In the genomic region with DNA sequence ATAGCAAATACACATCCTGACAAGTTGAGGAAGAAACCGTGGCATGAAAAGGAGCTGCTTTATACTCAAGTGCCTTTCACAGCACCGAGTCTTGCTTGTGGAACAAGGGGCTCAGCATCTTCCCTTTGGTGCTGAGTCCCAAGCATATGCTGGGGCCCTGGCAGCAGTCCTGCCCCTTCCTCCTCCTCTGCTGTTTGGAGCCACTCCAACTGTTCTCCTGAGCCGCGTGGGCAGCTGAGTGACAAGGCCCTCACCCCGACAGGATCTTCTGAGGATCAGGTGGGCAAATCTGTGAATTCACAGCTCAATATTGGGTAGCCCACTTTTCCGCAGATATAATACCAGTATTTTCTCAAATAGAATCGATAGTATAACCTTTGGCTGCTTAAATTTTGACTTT, we compare ENCODE assay signal across 30 cellular contexts. TPM values are rescaled to one million over a fixed set of nuclear protein-coding genes. Genes with fewer than 3 reads are reported as not detected.
"Had no signal": no experiment of that assay in that cellular context is flagged by ENCODE, and none has a peak within 500 bp of the region (broad histone marks: within the 10 kb centered on the region; RNA-seq: fewer than 3 reads in every experiment).

No MANE protein-coding gene starts in this region.

- H3K9me3 ChIP-seq: colonic mucosa, gastrocnemius medialis, heart left ventricle, left lung, mucosa of descending colon, prostate gland, thoracic aorta, tibial nerve, upper lobe of right lung, uterus had no signal

- H3K36me3 Mint-ChIP-seq: mesothelial cell of epicardium; natural killer cell treated with Interleukin-12 subunit alpha and Interleukin-12 subunit beta and Interleukin-15 and Interleukin-18, amount 100 ng/mL, for 72 hours; stimulated activated naive B cell treated with anti-CD40 and anti-IgM and Interleukin-4, amounts not matched to agents 10 μg/mL and 1 μg/mL and 100 μg/mL, for 72 hours had no signal

- H3K27ac ChIP-seq: colonic mucosa, epithelial cell of prostate, gastrocnemius medialis, heart left ventricle, hepatocyte, left lung, prostate gland, skin epidermis, spleen, thoracic aorta, tibial nerve, upper lobe of right lung, uterus had no signal

- DNase-seq: colonic mucosa; effector CD8-positive, alpha-beta T cell; endodermal cell; foreskin fibroblast; gastrocnemius medialis; heart left ventricle; left cardiac atrium; left lung; mesenchymal stem cell; mucosa of descending colon; naive B cell; right cardiac atrium; stimulated activated naive B cell treated with anti-CD40 and anti-IgM and Interleukin-4, amounts not matched to agents 10 μg/mL and 1 μg/mL and 100 μg/mL, for 72 hours; upper lobe of right lung had no signal

- ATAC-seq: esophagus mucosa; gastrocnemius medialis; heart left ventricle; left cardiac atrium; left lung; mucosa of descending colon; right cardiac atrium; stimulated activated naive B cell treated with anti-CD40 and anti-IgM and Interleukin-4, amounts not matched to agents 10 μg/mL and 1 μg/mL and 100 μg/mL, for 72 hours; upper lobe of right lung had no signal

- H3K4me3 ChIP-seq: colonic mucosa, gastrocnemius medialis, heart left ventricle, hepatocyte, left lung, mucosa of descending colon, prostate gland, skin epidermis, spleen, thoracic aorta, tibial nerve, upper lobe of right lung, uterus had no signal

- H3K4me2 ChIP-seq: hepatocyte had no signal

- H3K27ac Mint-ChIP-seq: dendritic cell treated with granulocyte-macrophage colony-stimulating factor and Interleukin-4, amounts not matched to agents 40 ng/mL and 50 ng/mL, for 4 days; endodermal cell; mesothelial cell of epicardium; naive B cell; natural killer cell treated with Interleukin-12 subunit alpha and Interleukin-12 subunit beta and Interleukin-15 and Interleukin-18, amount 100 ng/mL, for 72 hours; stimulated activated naive B cell treated with anti-CD40 and anti-IgM and Interleukin-4, amounts not matched to agents 10 μg/mL and 1 μg/mL and 100 μg/mL, for 72 hours; stimulated activated naive CD8-positive, alpha-beta T cell treated with anti-CD3 and anti-CD28 coated beads, Interleukin-15, Interleukin-2, amounts not matched to agents 100 ng/mL and 50 ng/mL, for 24 hours had no signal

- H3K4me1 Mint-ChIP-seq: naive B cell; neural crest cell; stimulated activated naive B cell treated with anti-CD40 and anti-IgM and Interleukin-4, amounts not matched to agents 10 μg/mL and 1 μg/mL and 100 μg/mL, for 72 hours had no signal

- H3K4me1 ChIP-seq: colonic mucosa, gastrocnemius medialis, heart left ventricle, left lung, prostate gland, spleen, tibial nerve, upper lobe of right lung, uterus had no signal

- H3K27me3 ChIP-seq: colonic mucosa, hepatocyte, upper lobe of right lung, uterus had no signal

- H2AFZ ChIP-seq: hepatocyte had no signal

- H3K36me3 ChIP-seq: colonic mucosa, gastrocnemius medialis, heart left ventricle, left lung, prostate gland, spleen, thoracic aorta, tibial nerve, upper lobe of right lung, uterus had no signal

- H3K27me3 Mint-ChIP-seq: dendritic cell treated with granulocyte-macrophage colony-stimulating factor and Interleukin-4, amounts not matched to agents 40 ng/mL and 50 ng/mL, for 4 days; naive B cell had no signal

- H3K4me3 Mint-ChIP-seq: dendritic cell treated with granulocyte-macrophage colony-stimulating factor and Interleukin-4, amounts not matched to agents 40 ng/mL and 50 ng/mL, for 4 days; endodermal cell; mesothelial cell of epicardium; naive B cell; natural killer cell treated with Interleukin-12 subunit alpha and Interleukin-12 subunit beta and Interleukin-15 and Interleukin-18, amount 100 ng/mL, for 72 hours; neural crest cell; stimulated activated naive B cell treated with anti-CD40 and anti-IgM and Interleukin-4, amounts not matched to agents 10 μg/mL and 1 μg/mL and 100 μg/mL, for 72 hours; stimulated activated naive CD8-positive, alpha-beta T cell treated with anti-CD3 and anti-CD28 coated beads, Interleukin-15, Interleukin-2, amounts not matched to agents 100 ng/mL and 50 ng/mL, for 24 hours had no signal

- H3K9me3 Mint-ChIP-seq: dendritic cell treated with granulocyte-macrophage colony-stimulating factor and Interleukin-4, amounts not matched to agents 40 ng/mL and 50 ng/mL, for 4 days; mesothelial cell of epicardium; natural killer cell treated with Interleukin-12 subunit alpha and Interleukin-12 subunit beta and Interleukin-15 and Interleukin-18, amount 100 ng/mL, for 72 hours; neural crest cell; stimulated activated naive CD8-positive, alpha-beta T cell treated with anti-CD3 and anti-CD28 coated beads, Interleukin-15, Interleukin-2, amounts not matched to agents 100 ng/mL and 50 ng/mL, for 24 hours had no signal

RNA-seq across cellular contexts. Expression of a gene that starts 24.7 kb away (rescaled TPM):
- total RNA-seq: glomerular endothelial cell; lung microvascular endothelial cell; natural killer cell treated with Interleukin-12 subunit alpha and Interleukin-12 subunit beta and Interleukin-15 and Interleukin-18, amount 100 ng/mL, for 72 hours; spleen had no signal
